1 cellular context compared by ENCODE assay signal in the genomic region with DNA sequence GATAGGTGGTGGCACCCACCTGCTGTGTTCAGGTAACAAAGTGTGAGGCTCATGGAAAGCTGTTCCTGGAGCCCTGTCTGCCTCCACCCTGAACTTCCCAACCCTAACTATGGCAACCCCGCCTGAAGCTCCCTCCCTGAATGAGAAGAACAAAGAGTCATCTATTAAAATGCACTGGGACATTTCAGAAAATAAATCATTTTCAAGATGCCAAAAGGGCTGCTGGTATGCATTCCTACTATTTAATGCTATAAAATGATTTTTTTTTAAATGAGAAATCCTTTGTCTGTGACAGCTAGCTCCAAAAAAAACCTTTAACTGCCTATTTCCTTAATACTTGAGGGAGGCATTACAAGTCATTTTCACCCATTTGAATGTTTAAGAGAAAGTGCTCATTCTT.
TF ChIP-seq lines count a peak whose summit lies in the region.

No MANE protein-coding gene starts in this region.

TF ChIP-seq in GM23338, 12 proteins besides CTCF, POLR2A, EP300 and RAD21 (continued from another document):
- TF ChIP-seq, protein P1, sequence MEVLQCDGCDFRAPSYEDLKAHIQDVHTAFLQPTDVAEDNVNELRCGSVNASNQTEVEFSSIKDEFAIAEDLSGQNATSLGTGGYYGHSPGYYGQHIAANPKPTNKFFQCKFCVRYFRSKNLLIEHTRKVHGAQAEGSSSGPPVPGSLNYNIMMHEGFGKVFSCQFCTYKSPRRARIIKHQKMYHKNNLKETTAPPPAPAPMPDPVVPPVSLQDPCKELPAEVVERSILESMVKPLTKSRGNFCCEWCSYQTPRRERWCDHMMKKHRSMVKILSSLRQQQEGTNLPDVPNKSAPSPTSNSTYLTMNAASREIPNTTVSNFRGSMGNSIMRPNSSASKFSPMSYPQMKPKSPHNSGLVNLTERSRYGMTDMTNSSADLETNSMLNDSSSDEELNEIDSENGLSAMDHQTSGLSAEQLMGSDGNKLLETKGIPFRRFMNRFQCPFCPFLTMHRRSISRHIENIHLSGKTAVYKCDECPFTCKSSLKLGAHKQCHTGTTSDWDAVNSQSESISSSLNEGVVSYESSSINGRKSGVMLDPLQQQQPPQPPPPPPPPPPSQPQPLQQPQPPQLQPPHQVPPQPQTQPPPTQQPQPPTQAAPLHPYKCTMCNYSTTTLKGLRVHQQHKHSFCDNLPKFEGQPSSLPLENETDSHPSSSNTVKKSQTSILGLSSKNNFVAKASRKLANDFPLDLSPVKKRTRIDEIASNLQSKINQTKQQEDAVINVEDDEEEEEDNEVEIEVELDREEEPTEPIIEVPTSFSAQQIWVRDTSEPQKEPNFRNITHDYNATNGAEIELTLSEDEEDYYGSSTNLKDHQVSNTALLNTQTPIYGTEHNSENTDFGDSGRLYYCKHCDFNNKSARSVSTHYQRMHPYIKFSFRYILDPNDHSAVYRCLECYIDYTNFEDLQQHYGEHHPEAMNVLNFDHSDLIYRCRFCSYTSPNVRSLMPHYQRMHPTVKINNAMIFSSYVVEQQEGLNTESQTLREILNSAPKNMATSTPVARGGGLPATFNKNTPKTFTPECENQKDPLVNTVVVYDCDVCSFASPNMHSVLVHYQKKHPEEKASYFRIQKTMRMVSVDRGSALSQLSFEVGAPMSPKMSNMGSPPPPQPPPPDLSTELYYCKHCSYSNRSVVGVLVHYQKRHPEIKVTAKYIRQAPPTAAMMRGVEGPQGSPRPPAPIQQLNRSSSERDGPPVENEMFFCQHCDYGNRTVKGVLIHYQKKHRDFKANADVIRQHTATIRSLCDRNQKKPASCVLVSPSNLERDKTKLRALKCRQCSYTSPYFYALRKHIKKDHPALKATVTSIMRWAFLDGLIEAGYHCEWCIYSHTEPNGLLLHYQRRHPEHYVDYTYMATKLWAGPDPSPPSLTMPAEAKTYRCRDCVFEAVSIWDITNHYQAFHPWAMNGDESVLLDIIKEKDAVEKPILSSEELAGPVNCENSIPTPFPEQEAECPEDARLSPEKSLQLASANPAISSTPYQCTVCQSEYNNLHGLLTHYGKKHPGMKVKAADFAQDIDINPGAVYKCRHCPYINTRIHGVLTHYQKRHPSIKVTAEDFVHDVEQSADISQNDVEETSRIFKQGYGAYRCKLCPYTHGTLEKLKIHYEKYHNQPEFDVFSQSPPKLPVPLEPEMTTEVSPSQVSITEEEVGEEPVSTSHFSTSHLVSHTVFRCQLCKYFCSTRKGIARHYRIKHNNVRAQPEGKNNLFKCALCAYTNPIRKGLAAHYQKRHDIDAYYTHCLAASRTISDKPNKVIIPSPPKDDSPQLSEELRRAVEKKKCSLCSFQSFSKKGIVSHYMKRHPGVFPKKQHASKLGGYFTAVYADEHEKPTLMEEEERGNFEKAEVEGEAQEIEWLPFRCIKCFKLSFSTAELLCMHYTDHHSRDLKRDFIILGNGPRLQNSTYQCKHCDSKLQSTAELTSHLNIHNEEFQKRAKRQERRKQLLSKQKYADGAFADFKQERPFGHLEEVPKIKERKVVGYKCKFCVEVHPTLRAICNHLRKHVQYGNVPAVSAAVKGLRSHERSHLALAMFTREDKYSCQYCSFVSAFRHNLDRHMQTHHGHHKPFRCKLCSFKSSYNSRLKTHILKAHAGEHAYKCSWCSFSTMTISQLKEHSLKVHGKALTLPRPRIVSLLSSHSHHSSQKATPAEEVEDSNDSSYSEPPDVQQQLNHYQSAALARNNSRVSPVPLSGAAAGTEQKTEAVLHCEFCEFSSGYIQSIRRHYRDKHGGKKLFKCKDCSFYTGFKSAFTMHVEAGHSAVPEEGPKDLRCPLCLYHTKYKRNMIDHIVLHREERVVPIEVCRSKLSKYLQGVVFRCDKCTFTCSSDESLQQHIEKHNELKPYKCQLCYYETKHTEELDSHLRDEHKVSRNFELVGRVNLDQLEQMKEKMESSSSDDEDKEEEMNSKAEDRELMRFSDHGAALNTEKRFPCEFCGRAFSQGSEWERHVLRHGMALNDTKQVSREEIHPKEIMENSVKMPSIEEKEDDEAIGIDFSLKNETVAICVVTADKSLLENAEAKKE (CRISPR knock-in tag; IDR thresholded peaks at IDR 0.05) = no peak
- TF ChIP-seq NANOG (IDR thresholded peaks at IDR 0.05; ENCODE audit: borderline replicate concordance) = no peak
